8 cellular contexts compared by ENCODE assay signal in genomic region chr7:1175967-1176851, GRCh38. TPM values are rescaled to one million over a fixed set of nuclear protein-coding genes. Genes with fewer than 3 reads are reported as not detected.
A peak's percentile ranks its signal among the peaks of the same experiment; 100 is the strongest.
DNase-seq lines count a peak whose midpoint lies in the region; ATAC-seq and TF ChIP-seq lines count a peak whose summit lies in the region.

No MANE protein-coding gene starts in this region.

- peak overlapping the region; percentile 21 for H3K27ac ChIP-seq in A673 (ENCODE audit: low read depth, low read length, poor library complexity, severe bottlenecking)
- no peak overlapping the region for H3K27ac ChIP-seq in trophoblast cell (ENCODE audit: low read depth, low read length)
- peak overlapping the region in 3 of 4 donors; percentile 21 to 47 (median 37) for H3K27ac ChIP-seq in transverse colon

- H3K4me1 ChIP-seq in A673 (ENCODE audit: insufficient read depth, low read length, poor library complexity, severe bottlenecking) (peaks cover 16% of the 10 kb centered on the region), trophoblast cell (ENCODE audit: control insufficient read depth in 1 of 2, insufficient read depth in 2 of 2, low read length in 2 of 2) (peaks cover 2 to 5% of the 10 kb centered on the region in 2 experiments), transverse colon (peaks cover 6 to 14% (median 10%) of the 10 kb centered on the region in 4 donors)

- no peak overlapping the region for H3K18ac ChIP-seq in trophoblast cell (ENCODE audit: low read length)

- H3K4me2 ChIP-seq in trophoblast cell (ENCODE audit: low read length), result peak overlapping the region; percentile 42

- DNase-seq in A673 (ENCODE audit: low spot score), result peak; percentile 88
- no peak for DNase-seq in LNCaP clone FGC (ENCODE audit: low read depth)
- peak; percentile 85 for DNase-seq in SK-N-DZ (ENCODE audit: low spot score)
- peak; percentile 70 to 81 (median 74) for DNase-seq in activated naive CD4-positive, alpha-beta T cell (lab: John Stamatoyannopoulos, UW)
- DNase-seq in glutamatergic neuron, result peak; percentile 96
- peak; percentile 84 to 94 for DNase-seq in trophoblast cell
- DNase-seq in transverse colon, result peak; percentile 90

- WGBS in trophoblast cell (ENCODE audit: extremely low coverage, insufficient coverage, insufficient read length), result no CpG with 5 or more reads among the region's 44 CpGs
- 29 to 60% methylated on average over 1 to 26 of the region's 44 CpGs for WGBS in transverse colon (ENCODE audit: low coverage in 1 of 2), 2 donors

- peaks cover 1% of the 10 kb centered on the region for H3K9me3 Mint-ChIP-seq in glutamatergic neuron (ENCODE audit: unreplicated experiment)

- H3K36me3 ChIP-seq in A673 (ENCODE audit: insufficient read depth, low read length, poor library complexity, severe bottlenecking) (no peaks in the 10 kb centered on the region), trophoblast cell (ENCODE audit: control insufficient read depth in 1 of 2, insufficient read depth in 2 of 2, low read length in 2 of 2) (no peaks in the 10 kb centered on the region), transverse colon (no peaks in the 10 kb centered on the region)

- H4K8ac ChIP-seq in trophoblast cell (ENCODE audit: low read depth, low read length), result peak overlapping the region; percentile 89

- H3K4me3 ChIP-seq in A673 (ENCODE audit: low read depth, low read length, poor library complexity, severe bottlenecking) (peak overlapping the region; percentile 28), LNCaP clone FGC (ENCODE audit: low read depth, low read length) (peak overlapping the region; percentile 4; the same call in 1 of the 2 replicates), trophoblast cell (ENCODE audit: low read depth, low read length) (no peak overlapping the region), transverse colon (peak overlapping the region in 2 of 4 donors; percentile 13 to 37)

- TF ChIP-seq CTCF in A673 (conservative IDR thresholded peaks at IDR 0.05; ENCODE audit: low read depth, low read length) (peak; percentile 97), LNCaP clone FGC (IDR thresholded peaks at IDR 0.05; ENCODE audit: control insufficient read depth, extremely low read depth, insufficient read depth) (peak; percentile 84), glutamatergic neuron (IDR thresholded peaks at IDR 0.05; ENCODE audit: partially characterized antibody, unreplicated experiment) (peak; percentile 97), transverse colon (IDR thresholded peaks at IDR 0.05) (peak; percentile 95 to 99 (median 95))

- TF ChIP-seq EP300 in transverse colon (IDR thresholded peaks at IDR 0.05; ENCODE audit: low read depth), result no peak

- peaks cover 1% of the 10 kb centered on the region for H3K27me3 Mint-ChIP-seq in glutamatergic neuron (ENCODE audit: unreplicated experiment)

- no peak overlapping the region for H3K4ac ChIP-seq in trophoblast cell (ENCODE audit: low read depth, low read length)

- no peaks in the 10 kb centered on the region for H3K9me3 ChIP-seq in A673 (ENCODE audit: low read depth, low read length, poor library complexity, severe bottlenecking)
- no peaks in the 10 kb centered on the region for H3K9me3 ChIP-seq in trophoblast cell (ENCODE audit: insufficient read depth, low read depth, low read length)
- H3K9me3 ChIP-seq in transverse colon, result no peaks in the 10 kb centered on the region

- H4K91ac ChIP-seq in trophoblast cell (ENCODE audit: low read depth, low read length), result peak overlapping the region; percentile 41

- no peak overlapping the region for H3K27ac Mint-ChIP-seq in glutamatergic neuron (ENCODE audit: unreplicated experiment)

- H3K23ac ChIP-seq in trophoblast cell (ENCODE audit: low read length), result no peak overlapping the region

- H3K27me3 ChIP-seq in A673 (replicated peaks; ENCODE audit: insufficient read depth, low read depth, low read length, poor library complexity) (no peaks in the 10 kb centered on the region), trophoblast cell (ENCODE audit: insufficient read depth, low read length) (no peaks in the 10 kb centered on the region), transverse colon (peaks cover 6% of the 10 kb centered on the region)

- H4K12ac ChIP-seq in trophoblast cell (ENCODE audit: low read depth, low read length), result peak overlapping the region; percentile 49

- no peak overlapping the region for H2BK12ac ChIP-seq in trophoblast cell (ENCODE audit: low read length)

- H3K79me1 ChIP-seq in trophoblast cell (ENCODE audit: low read length), result no peaks in the 10 kb centered on the region

- H3K4me1 Mint-ChIP-seq in glutamatergic neuron (ENCODE audit: low read depth, unreplicated experiment), result no peaks in the 10 kb centered on the region

- no peak overlapping the region for H2BK120ac ChIP-seq in trophoblast cell (ENCODE audit: insufficient read depth, low read length, poor library complexity)

- TF ChIP-seq POLR2A in transverse colon (IDR thresholded peaks at IDR 0.05), result no peak

- peak overlapping the region; percentile 57 for H3K4me3 Mint-ChIP-seq in glutamatergic neuron (ENCODE audit: unreplicated experiment)

- peak; percentile 67 for ATAC-seq in GM18867 (IDR thresholded peaks at IDR 0.05; ENCODE audit: unreplicated experiment)

- no peak overlapping the region for H2BK5ac ChIP-seq in trophoblast cell (ENCODE audit: low read depth, low read length, poor library complexity)

- in situ Hi-C loops in transverse colon (cut with MboI; ENCODE audit: low pct_ligation_motif_present in 1 of 4, low pct_unique_long_range_greater_than_20kb in 1 of 4, low sequenced_read_pairs in 3 of 4), result no loop called here

- BruUV-seq in A673 (replicated peaks; lab: Mats Ljungman, UMichigan), result no TSS peak

- peak overlapping the region; percentile 61 for H2AFZ ChIP-seq in trophoblast cell (ENCODE audit: insufficient read depth, low read length, poor library complexity)

- H3K14ac ChIP-seq in trophoblast cell (ENCODE audit: low read length), result peak overlapping the region; percentile 10

- intact Hi-C loops in A673 (cut with micrococcal nuclease; ENCODE audit: unreplicated experiment) (loop anchor here (2.0 kb wide), 1 partner anchor 183 kb away; no protein-coding TSS in a partner anchor), transverse colon (cut with DNase I; ENCODE audit: low total_unique reads) (loop anchor here (10.0 kb wide), 1 partner anchor 91 kb away; the partner anchor contains the start of gene GPER1)

- H3K36me3 Mint-ChIP-seq in glutamatergic neuron (ENCODE audit: unreplicated experiment), result peaks cover 4% of the 10 kb centered on the region

- no peak overlapping the region for H2AK5ac ChIP-seq in trophoblast cell (ENCODE audit: low read length)

- CTCF ChIA-PET in A673 (lab: Charles Lee), result interaction anchor here (0.5 to 2.4 kb wide), 12 partner anchors 12 to 1682 kb away, joined by 3 to 9 read pairs (median 4); partner anchors contain the start of gene ZFAND2A

- H3K9ac ChIP-seq in trophoblast cell (ENCODE audit: low read length), result no peak overlapping the region

- POLR2A ChIA-PET in A673 (lab: Charles Lee; ENCODE audit: low non-redundant PET), result no interaction called here

- no peaks in the 10 kb centered on the region for H3K79me2 ChIP-seq in trophoblast cell (ENCODE audit: control insufficient read depth, insufficient read depth, low read length, poor library complexity)

RNA-seq across cellular contexts. Expression of gene ZFAND2A, which starts 16.2 kb away (rescaled TPM):
- total RNA-seq in A673 (2021), result 26.1 and 27.4 TPM in 2 replicates
- 19.3 and 25.0 TPM in 2 replicates for polyA plus RNA-seq in SK-N-DZ (2014; cell fraction: cytosol; rRNA removed)
- polyA plus RNA-seq in SK-N-DZ (2014; cell fraction: nucleus; rRNA removed), result 16.4 and 26.1 TPM in 2 replicates
- total RNA-seq in glutamatergic neuron (ENCODE audit: unreplicated experiment), result 34.5 TPM
- 24.2 and 26.7 TPM in 2 replicates for polyA plus RNA-seq in trophoblast cell (2013)
- 100 to 1,000 TPM in 1 of 4 donors, 10 to 100 TPM in 3; 33.3 to 124 (median 53.1) TPM for total RNA-seq in transverse colon

RNA-seq across cellular contexts. Expression of gene UNCX, which starts 56.5 kb away (rescaled TPM):
- total RNA-seq in A673 (2021), result 1.2 and 1.9 TPM in 2 replicates
- 0.63 TPM in 1 of 2 replicates, not detected in the other for polyA plus RNA-seq in SK-N-DZ (2014; cell fraction: cytosol; rRNA removed)
- polyA plus RNA-seq in SK-N-DZ (2014; cell fraction: nucleus; rRNA removed), result 1.1 and 1.2 TPM in 2 replicates
- 106 TPM for total RNA-seq in glutamatergic neuron (ENCODE audit: unreplicated experiment)
- polyA plus RNA-seq in trophoblast cell (2013), result not detected in 2 replicates
- not detected for total RNA-seq in transverse colon

Comparison
In these comparisons a context has a peak if more than half of its experiments do, and no peak if none do; other contexts are left out.
1. RNA of gene UNCX, which starts 56.5 kb away (total RNA-seq): 106 TPM in glutamatergic neuron (single experiment); 1.2 to 1.9 TPM in A673 and not detected in transverse colon; every median in the first group is over 10 times any median in the second.
2. Peak in every context shown above with its lines, with median percentiles within 50 percentile points of each other: CTCF ChIP-seq.